ENCODE assay signal across 38 cellular contexts in the genomic region with DNA sequence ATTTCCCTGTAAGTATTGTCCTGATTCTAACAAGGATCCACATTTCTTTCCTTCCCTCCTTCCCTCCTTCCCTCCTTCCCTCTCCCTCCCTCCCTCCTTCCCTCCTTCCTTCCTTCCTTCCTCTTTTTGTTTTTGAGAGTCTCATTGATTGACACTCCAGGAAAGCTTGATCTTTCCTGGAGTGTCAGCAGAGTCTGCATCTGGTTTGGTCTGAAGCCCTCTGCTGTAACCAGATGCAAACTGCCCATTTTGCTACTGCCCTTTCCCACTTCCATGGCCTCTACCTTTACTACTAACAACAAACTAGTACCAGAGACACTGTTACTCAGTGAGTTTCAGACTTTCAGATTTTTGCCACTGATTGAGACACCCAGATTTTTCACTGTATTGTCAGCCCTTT. TPM values are rescaled to one million over a fixed set of nuclear protein-coding genes. Genes with fewer than 3 reads are reported as not detected.
"Had no signal": no experiment of that assay in that cellular context is flagged by ENCODE, and none has a peak within 500 bp of the region (broad histone marks: within the 10 kb centered on the region; RNA-seq: fewer than 3 reads in every experiment).

No MANE protein-coding gene starts in this region.

- H3K27me3 Mint-ChIP-seq: progenitor cell of endocrine pancreas had no signal

- H3K27ac ChIP-seq: adrenal gland, ascending aorta, brain microvascular endothelial cell, coronary artery, dorsolateral prefrontal cortex, heart left ventricle, left ventricle myocardium inferior, neutrophil, ovary, right lobe of liver, thoracic aorta, upper lobe of left lung, vagina had no signal

- H3K27ac Mint-ChIP-seq: activated naive CD4-positive, alpha-beta T cell treated with anti-CD3 and anti-CD28 coated beads for 36 hours; activated naive CD8-positive, alpha-beta T cell treated with anti-CD3 and anti-CD28 coated beads for 36 hours; activated T-helper 1 cell treated with anti-CD3 and anti-CD28 coated beads, Interleukin-12 subunit alpha, Interleukin-12 subunit beta, Interleukin-2, Interleukin-4 antibody, amounts not matched to agents 30 ng/mL and 10 ng/mL and 1 ng/mL, durations not matched to agents 14 hours and 24 hours and 36 hours; effector memory CD8-positive, alpha-beta T cell; nephron; progenitor cell of endocrine pancreas had no signal

- H3K4me3 ChIP-seq: adrenal gland, ascending aorta, coronary artery, dorsolateral prefrontal cortex, heart left ventricle, left ventricle myocardium inferior, lung, ovary, right lobe of liver, thoracic aorta, upper lobe of left lung, vagina had no signal

- H3K9me3 Mint-ChIP-seq: activated naive CD4-positive, alpha-beta T cell treated with anti-CD3 and anti-CD28 coated beads for 36 hours; activated naive CD8-positive, alpha-beta T cell treated with anti-CD3 and anti-CD28 coated beads for 36 hours; activated T-helper 1 cell treated with anti-CD3 and anti-CD28 coated beads, Interleukin-12 subunit alpha, Interleukin-12 subunit beta, Interleukin-2, Interleukin-4 antibody, amounts not matched to agents 30 ng/mL and 10 ng/mL and 1 ng/mL, durations not matched to agents 14 hours and 24 hours and 36 hours; effector memory CD8-positive, alpha-beta T cell; nephron had no signal

- H3K36me3 Mint-ChIP-seq: activated naive CD8-positive, alpha-beta T cell treated with anti-CD3 and anti-CD28 coated beads for 36 hours had no signal

- H3K4me1 ChIP-seq: adrenal gland, ascending aorta, heart left ventricle, left ventricle myocardium inferior, right lobe of liver, upper lobe of left lung, vagina had no signal

- H3K4me3 Mint-ChIP-seq: activated naive CD4-positive, alpha-beta T cell treated with anti-CD3 and anti-CD28 coated beads for 36 hours; activated naive CD8-positive, alpha-beta T cell treated with anti-CD3 and anti-CD28 coated beads for 36 hours; activated T-helper 1 cell treated with anti-CD3 and anti-CD28 coated beads, Interleukin-12 subunit alpha, Interleukin-12 subunit beta, Interleukin-2, Interleukin-4 antibody, amounts not matched to agents 30 ng/mL and 10 ng/mL and 1 ng/mL, durations not matched to agents 14 hours and 24 hours and 36 hours; effector memory CD8-positive, alpha-beta T cell; nephron had no signal

- H3K27me3 ChIP-seq: ascending aorta, brain microvascular endothelial cell, dorsolateral prefrontal cortex, neutrophil, ovary, right lobe of liver, upper lobe of left lung, vagina had no signal

- H3K9me3 ChIP-seq: adrenal gland, ascending aorta, heart left ventricle, left ventricle myocardium inferior, neutrophil, ovary, right lobe of liver, thoracic aorta, upper lobe of left lung, vagina had no signal

- H3K36me3 ChIP-seq: adrenal gland, ascending aorta, brain microvascular endothelial cell, heart left ventricle, left ventricle myocardium inferior, neutrophil, ovary, right lobe of liver, thoracic aorta, upper lobe of left lung, vagina had no signal

- H3K4me1 Mint-ChIP-seq: activated naive CD8-positive, alpha-beta T cell treated with anti-CD3 and anti-CD28 coated beads for 36 hours; nephron had no signal

- ATAC-seq: effector memory CD8-positive, alpha-beta T cell; esophagus mucosa; heart left ventricle; right lobe of liver; stimulated activated naive CD8-positive, alpha-beta T cell treated with anti-CD3 and anti-CD28 coated beads, Interleukin-15, Interleukin-2, amounts not matched to agents 100 U/mL and 50 U/mL, for 24 hours had no signal

- DNase-seq: activated CD4-positive, alpha-beta T cell treated with anti-CD3 and anti-CD28 coated beads for 48 hours; activated CD4-positive, alpha-beta T cell treated with anti-CD3 and anti-CD28 coated beads, Interleukin-2, amount 50 U/mL, for 48 hours; activated CD8-positive, alpha-beta memory T cell treated with anti-CD3 and anti-CD28 coated beads, Interleukin-2, amount 50 U/mL, for 4 hours; activated effector memory CD4-positive, alpha-beta T cell treated with anti-CD3 and anti-CD28 coated beads, Interleukin-2, amount 50 U/mL, for 16 hours; activated naive CD4-positive, alpha-beta T cell treated with anti-CD3 and anti-CD28 coated beads for 36 hours; activated naive CD8-positive, alpha-beta T cell treated with anti-CD3 and anti-CD28 coated beads for 36 hours; activated T-cell treated with anti-CD3 and anti-CD28 coated beads, Interleukin-2, amount 50 U/mL, for 1 hour; adrenal gland; brain microvascular endothelial cell; dorsolateral prefrontal cortex; effector memory CD8-positive, alpha-beta T cell; foreskin fibroblast; heart left ventricle; hypothalamus; islet precursor cell; left ventricle myocardium inferior; ovary; right lobe of liver; stimulated activated CD4-positive, alpha-beta T cell treated with anti-CD3 and anti-CD28 coated beads, Interleukin-4, amount 100 ng/mL, for 1 hour; stimulated activated naive CD8-positive, alpha-beta T cell treated with anti-CD3 and anti-CD28 coated beads, Interleukin-15, Interleukin-2, amounts not matched to agents 100 U/mL and 50 U/mL, for 24 hours; upper lobe of left lung had no signal

RNA-seq across cellular contexts. Expression of a gene that starts 14.4 kb away (rescaled TPM):
- total RNA-seq: activated CD8-positive, alpha-beta memory T cell treated with anti-CD3 and anti-CD28 coated beads for 36 hours; activated naive CD4-positive, alpha-beta T cell treated with anti-CD3 and anti-CD28 coated beads for 36 hours; activated naive CD8-positive, alpha-beta T cell treated with anti-CD3 and anti-CD28 coated beads for 36 hours; activated T-helper 1 cell treated with anti-CD3 and anti-CD28 coated beads, Interleukin-12 subunit alpha, Interleukin-12 subunit beta, Interleukin-2, Interleukin-4 antibody, amounts not matched to agents 30 ng/mL and 10 ng/mL and 1 ng/mL, durations not matched to agents 14 hours and 24 hours and 36 hours; adrenal gland; ascending aorta; cardiac septum; cerebellum; dorsolateral prefrontal cortex; esophagus mucosa; heart left ventricle; left ventricle myocardium inferior; lung; mucosa of gallbladder; ovary; progenitor cell of endocrine pancreas; renal cortical epithelial cell; right lobe of liver; skeletal muscle tissue; T-helper 2 cell treated with Interferon-gamma antibody and Interleukin-4, amounts not matched to agents 100 ng/mL and 5 ng/mL, for 36 hours; thoracic aorta; upper lobe of left lung; vagina had no signal
- polyA plus RNA-seq: adrenal gland, heart left ventricle, lung, ovary had no signal

RNA-seq across cellular contexts. Expression of a gene that starts 23.1 kb away (rescaled TPM):
- total RNA-seq: activated CD8-positive, alpha-beta memory T cell treated with anti-CD3 and anti-CD28 coated beads for 36 hours; activated naive CD4-positive, alpha-beta T cell treated with anti-CD3 and anti-CD28 coated beads for 36 hours; activated naive CD8-positive, alpha-beta T cell treated with anti-CD3 and anti-CD28 coated beads for 36 hours; activated T-helper 1 cell treated with anti-CD3 and anti-CD28 coated beads, Interleukin-12 subunit alpha, Interleukin-12 subunit beta, Interleukin-2, Interleukin-4 antibody, amounts not matched to agents 30 ng/mL and 10 ng/mL and 1 ng/mL, durations not matched to agents 14 hours and 24 hours and 36 hours; adrenal gland; ascending aorta; cardiac septum; cerebellum; dorsolateral prefrontal cortex; esophagus mucosa; heart left ventricle; left ventricle myocardium inferior; lung; mucosa of gallbladder; ovary; progenitor cell of endocrine pancreas; renal cortical epithelial cell; right lobe of liver; skeletal muscle tissue; T-helper 2 cell treated with Interferon-gamma antibody and Interleukin-4, amounts not matched to agents 100 ng/mL and 5 ng/mL, for 36 hours; thoracic aorta; upper lobe of left lung; vagina had no signal
- polyA plus RNA-seq: adrenal gland, heart left ventricle, lung, ovary had no signal

RNA-seq across cellular contexts. Expression of a gene that starts 40.1 kb away (rescaled TPM):
- total RNA-seq: activated CD8-positive, alpha-beta memory T cell treated with anti-CD3 and anti-CD28 coated beads for 36 hours; activated naive CD4-positive, alpha-beta T cell treated with anti-CD3 and anti-CD28 coated beads for 36 hours; activated naive CD8-positive, alpha-beta T cell treated with anti-CD3 and anti-CD28 coated beads for 36 hours; activated T-helper 1 cell treated with anti-CD3 and anti-CD28 coated beads, Interleukin-12 subunit alpha, Interleukin-12 subunit beta, Interleukin-2, Interleukin-4 antibody, amounts not matched to agents 30 ng/mL and 10 ng/mL and 1 ng/mL, durations not matched to agents 14 hours and 24 hours and 36 hours; adrenal gland; ascending aorta; cardiac septum; cerebellum; esophagus mucosa; heart left ventricle; left ventricle myocardium inferior; lung; mucosa of gallbladder; ovary; progenitor cell of endocrine pancreas; renal cortical epithelial cell; right lobe of liver; skeletal muscle tissue; T-helper 2 cell treated with Interferon-gamma antibody and Interleukin-4, amounts not matched to agents 100 ng/mL and 5 ng/mL, for 36 hours; thoracic aorta; upper lobe of left lung; vagina had no signal
- polyA plus RNA-seq: adrenal gland, heart left ventricle, lung, ovary had no signal

RNA-seq across cellular contexts. Expression of a gene that starts 55.4 kb away (rescaled TPM):
- total RNA-seq: activated CD8-positive, alpha-beta memory T cell treated with anti-CD3 and anti-CD28 coated beads for 36 hours; activated naive CD4-positive, alpha-beta T cell treated with anti-CD3 and anti-CD28 coated beads for 36 hours; activated naive CD8-positive, alpha-beta T cell treated with anti-CD3 and anti-CD28 coated beads for 36 hours; activated T-helper 1 cell treated with anti-CD3 and anti-CD28 coated beads, Interleukin-12 subunit alpha, Interleukin-12 subunit beta, Interleukin-2, Interleukin-4 antibody, amounts not matched to agents 30 ng/mL and 10 ng/mL and 1 ng/mL, durations not matched to agents 14 hours and 24 hours and 36 hours; adrenal gland; ascending aorta; cardiac septum; cerebellum; dorsolateral prefrontal cortex; esophagus mucosa; heart left ventricle; left ventricle myocardium inferior; lung; mucosa of gallbladder; ovary; progenitor cell of endocrine pancreas; renal cortical epithelial cell; right lobe of liver; skeletal muscle tissue; T-helper 2 cell treated with Interferon-gamma antibody and Interleukin-4, amounts not matched to agents 100 ng/mL and 5 ng/mL, for 36 hours; thoracic aorta; upper lobe of left lung; vagina had no signal
- polyA plus RNA-seq: adrenal gland, heart left ventricle, lung, ovary had no signal

RNA-seq across cellular contexts. Expression of a gene that starts 58.0 kb away (rescaled TPM):
- total RNA-seq: activated CD8-positive, alpha-beta memory T cell treated with anti-CD3 and anti-CD28 coated beads for 36 hours; activated naive CD4-positive, alpha-beta T cell treated with anti-CD3 and anti-CD28 coated beads for 36 hours; activated naive CD8-positive, alpha-beta T cell treated with anti-CD3 and anti-CD28 coated beads for 36 hours; activated T-helper 1 cell treated with anti-CD3 and anti-CD28 coated beads, Interleukin-12 subunit alpha, Interleukin-12 subunit beta, Interleukin-2, Interleukin-4 antibody, amounts not matched to agents 30 ng/mL and 10 ng/mL and 1 ng/mL, durations not matched to agents 14 hours and 24 hours and 36 hours; adrenal gland; ascending aorta; cardiac septum; cerebellum; heart left ventricle; left ventricle myocardium inferior; mucosa of gallbladder; ovary; progenitor cell of endocrine pancreas; renal cortical epithelial cell; right lobe of liver; skeletal muscle tissue; T-helper 2 cell treated with Interferon-gamma antibody and Interleukin-4, amounts not matched to agents 100 ng/mL and 5 ng/mL, for 36 hours; thoracic aorta; vagina had no signal
- polyA plus RNA-seq: adrenal gland, heart left ventricle, lung, ovary had no signal
